In the genomic region with DNA sequence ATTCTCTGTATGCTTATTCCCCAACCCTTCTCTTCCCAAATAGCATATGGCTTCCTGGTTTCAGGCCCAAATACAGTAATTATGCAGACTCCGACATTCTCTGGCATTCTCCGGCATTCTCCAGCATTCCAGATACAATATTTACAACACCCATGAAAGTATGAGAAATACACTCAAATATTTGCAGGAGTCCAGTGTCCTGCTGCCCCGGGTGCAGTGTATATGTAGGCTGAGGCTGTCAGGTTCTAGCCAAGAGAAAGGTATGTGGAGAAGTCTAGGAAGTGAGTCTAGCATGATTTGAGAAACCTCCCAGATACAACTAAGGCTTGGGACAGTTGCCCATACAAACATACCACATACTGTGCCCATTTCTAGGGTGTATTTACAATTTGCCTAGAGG, we compare ENCODE assay signal across 18 cellular contexts.
DNase-seq lines count a peak whose midpoint lies in the region; ATAC-seq and TF ChIP-seq lines count a peak whose summit lies in the region.
"Had no signal": no experiment of that assay in that cellular context is flagged by ENCODE, and none has a peak within 500 bp of the region (broad histone marks: within the 10 kb centered on the region; RNA-seq: fewer than 3 reads in every experiment).

No MANE protein-coding gene starts in this region.

- H3K9me3 ChIP-seq in osteoblast (ENCODE audit: low read depth, low read length) = no peaks in the 10 kb centered on the region
- H3K9me3 ChIP-seq: BLaER1, gastroesophageal sphincter had no signal

- H3K27ac ChIP-seq in osteoblast (ENCODE audit: low read depth, low read length) = peak overlapping the region; percentile 32
- H3K27ac ChIP-seq: BLaER1, gastroesophageal sphincter had no signal

- peak overlapping the region; percentile 30 for H3K4me2 ChIP-seq in osteoblast (ENCODE audit: insufficient read depth, low read length)
- H3K4me2 ChIP-seq: BLaER1 had no signal

- H3K9me3 Mint-ChIP-seq in chondrocyte (ENCODE audit: low read depth) = no peaks in the 10 kb centered on the region
- H3K9me3 Mint-ChIP-seq: activated B cell treated with CpG ODN at 0.5 μM for 24 hours had no signal

- ATAC-seq in GM21447 (IDR thresholded peaks at IDR 0.05; ENCODE audit: unreplicated experiment) = no peak
- no peak for ATAC-seq in GM19455 (IDR thresholded peaks at IDR 0.05; ENCODE audit: unreplicated experiment)
- ATAC-seq: gastroesophageal sphincter, sciatic nerve, T-cell had no signal

- peaks cover 60% of the 10 kb centered on the region for H3K4me1 Mint-ChIP-seq in chondrocyte (ENCODE audit: low read depth)
- H3K4me1 Mint-ChIP-seq: activated B cell treated with CpG ODN at 0.5 μM for 24 hours, T-cell had no signal

- no peaks in the 10 kb centered on the region for H3K36me3 Mint-ChIP-seq in chondrocyte (ENCODE audit: low read depth)
- H3K36me3 Mint-ChIP-seq: T-cell had no signal

- DNase-seq in BJ (ENCODE audit: low read depth) (peak; percentile 54), NCI-H226 (peak; percentile 87), chondrocyte (ENCODE audit: low spot score) (no peak), osteoblast (ENCODE audit: insufficient read length, low spot score, missing footprints) (peak; percentile 47), NK-92 (lab: John Stamatoyannopoulos, UW; ENCODE audit: unreplicated experiment) (no peak), DMS 273 treated with DMSO at 0.1 percent for 48 hours (lab: John Stamatoyannopoulos, UW) (no peak)
- DNase-seq: activated B cell treated with CpG ODN at 0.5 μM for 24 hours; activated naive CD4-positive, alpha-beta T cell treated with Interleukin-2 at 50 U/mL for 16 hours; caudate nucleus; DMS53; stimulated activated CD4-positive, alpha-beta T cell treated with anti-CD3 and anti-CD28 coated beads, Interleukin-4, amount 100 ng/mL, for 1 hour; stimulated activated CD8-positive, alpha-beta memory T cell treated with anti-CD3 and anti-CD28 coated beads, Interleukin-4, amount 100 ng/mL, for 48 hours; T-cell had no signal

- peak overlapping the region; percentile 84 for H3K27ac Mint-ChIP-seq in chondrocyte (ENCODE audit: unreplicated experiment)
- H3K27ac Mint-ChIP-seq: activated B cell treated with CpG ODN at 0.5 μM for 24 hours, T-cell had no signal

- no peaks in the 10 kb centered on the region for H4K20me1 ChIP-seq in osteoblast (ENCODE audit: insufficient read depth, low read length)
- H4K20me1 ChIP-seq: BLaER1 had no signal

- CTCF ChIA-PET in BJ (lab: Yijun Ruan, JAX) = no interaction called here

- no peaks in the 10 kb centered on the region for H3K79me2 ChIP-seq in osteoblast (ENCODE audit: insufficient read depth, low read length)

- H3K4me3 Mint-ChIP-seq in chondrocyte (ENCODE audit: unreplicated experiment) = no peak overlapping the region
- H3K4me3 Mint-ChIP-seq: activated B cell treated with CpG ODN at 0.5 μM for 24 hours, T-cell had no signal

- POLR2A ChIA-PET in BJ (lab: Charles Lee) = no interaction called here

- H3K27me3 ChIP-seq in BJ (ENCODE audit: control insufficient read depth, insufficient read depth, low read length) (no peaks in the 10 kb centered on the region), osteoblast (ENCODE audit: insufficient read depth, low read length) (no peaks in the 10 kb centered on the region)
- H3K27me3 ChIP-seq: BLaER1, gastroesophageal sphincter had no signal

- peaks cover 17% of the 10 kb centered on the region for H3K4me1 ChIP-seq in osteoblast (ENCODE audit: insufficient read depth, low read length)

- H2AFZ ChIP-seq in osteoblast (ENCODE audit: low read length) = peak overlapping the region; percentile 22

- H3K27me3 Mint-ChIP-seq in chondrocyte (ENCODE audit: low read depth) = no peaks in the 10 kb centered on the region
- H3K27me3 Mint-ChIP-seq: activated B cell treated with CpG ODN at 0.5 μM for 24 hours, T-cell had no signal

- H3K4me3 ChIP-seq in BJ (ENCODE audit: low read depth, low read length) (no peak overlapping the region), osteoblast (ENCODE audit: insufficient read depth, low read length) (no peak overlapping the region)
- H3K4me3 ChIP-seq: BLaER1, gastroesophageal sphincter had no signal

- H3K36me3 ChIP-seq in BJ (ENCODE audit: control insufficient read depth, insufficient read depth, low read length) = no peaks in the 10 kb centered on the region
- no peaks in the 10 kb centered on the region for H3K36me3 ChIP-seq in osteoblast (ENCODE audit: insufficient read depth, low read length)
- H3K36me3 ChIP-seq: BLaER1, gastroesophageal sphincter had no signal

- TF ChIP-seq CTCF in BJ (IDR thresholded peaks at IDR 0.05; ENCODE audit: insufficient read depth, low read depth, low read length) (no peak), chondrocyte (IDR thresholded peaks at IDR 0.05) (no peak), osteoblast (IDR thresholded peaks at IDR 0.05; ENCODE audit: extremely low read depth, low read depth, low read length) (no peak)

Comparison
In these comparisons a context has a peak if more than half of its experiments do, and no peak if none do; other contexts are left out.
1. DNase-seq: peak in BJ (single experiment), NCI-H226 (single experiment) and osteoblast (single experiment); none in chondrocyte (single experiment), NK-92 (single experiment) and DMS 273 treated with DMSO at 0.1 percent for 48 hours (single experiment).